ENCODE assay signal across 18 cellular contexts in the genomic region with DNA sequence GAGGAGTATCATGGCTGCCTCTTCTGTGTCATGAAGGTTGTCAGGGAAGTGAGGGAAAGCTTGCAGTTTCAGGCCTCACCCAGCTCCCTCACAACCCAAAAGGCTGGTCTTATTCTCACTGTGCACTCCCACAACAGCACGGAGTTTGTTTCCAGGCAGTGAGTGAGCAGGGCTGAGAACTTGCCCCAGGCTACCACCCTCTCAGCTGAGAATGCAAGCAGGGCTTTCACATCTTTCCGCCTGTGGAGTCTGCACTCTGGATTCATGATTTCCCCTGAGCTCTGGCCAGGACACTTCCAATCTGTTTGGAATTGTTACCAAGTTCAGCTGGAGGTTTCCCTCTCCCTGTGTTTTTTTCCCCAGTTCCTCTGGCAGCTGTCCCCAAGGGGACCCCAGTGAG.
A peak's percentile ranks its signal among the peaks of the same experiment; 100 is the strongest.
DNase-seq lines count a peak whose midpoint lies in the region; ATAC-seq and TF ChIP-seq lines count a peak whose summit lies in the region.
"Had no signal": no experiment of that assay in that cellular context is flagged by ENCODE, and none has a peak within 500 bp of the region (broad histone marks: within the 10 kb centered on the region; RNA-seq: fewer than 3 reads in every experiment).

No MANE protein-coding gene starts in this region.

- H3K36me3 Mint-ChIP-seq in WTC11: no peaks in the 10 kb centered on the region
- H3K36me3 Mint-ChIP-seq: CD14-positive monocyte had no signal

- DNase-seq in M059J (ENCODE audit: low read depth) (peak; percentile 21), WTC11 (ENCODE audit: low spot score) (no peak), left kidney (ENCODE audit: low read depth, low spot score) (peak; percentile 2), CD1c-positive myeloid dendritic cell (ENCODE audit: extremely low spot score) (no peak), superior temporal gyrus (ENCODE audit: extremely low spot score) (no peak), ACHN (no peak), NCI-H345 treated with DMSO at 0.1 percent for 48 hours (lab: John Stamatoyannopoulos, UW; ENCODE audit: unreplicated experiment) (no peak)
- DNase-seq: AML-193, DMS79 treated with DMSO at 0.1 percent for 48 hours, GDM1, KG1, NCI-H1417 treated with DMSO at 0.1 percent for 48 hours, NCI-H187 treated with DMSO at 0.1 percent for 48 hours, NCI-H345, NCI-H526 had no signal

- 0 out of 2 replicates have a peak, but pooled peaks have one; percentile 39 for ATAC-seq in WTC11
- ATAC-seq: HepG2, Panc1 had no signal

- no peak for TF ChIP-seq CTCF in WTC11 (IDR thresholded peaks at IDR 0.05)

- CTCF ChIA-PET in WTC11 (lab: Charles Lee): no interaction called here

- POLR2A ChIA-PET in WTC11 (lab: Charles Lee): no interaction called here

- H3K27ac Mint-ChIP-seq in WTC11: no peak overlapping the region

- H3K4me1 Mint-ChIP-seq in WTC11: no peaks in the 10 kb centered on the region
- H3K4me1 Mint-ChIP-seq: CD14-positive monocyte had no signal

- no peak overlapping the region for H3K4me3 Mint-ChIP-seq in WTC11
- H3K4me3 Mint-ChIP-seq: CD14-positive monocyte had no signal

- no peaks in the 10 kb centered on the region for H3K27me3 Mint-ChIP-seq in WTC11 (ENCODE audit: low read depth)

- in situ Hi-C loops in ACHN (cut with HindIII; ENCODE audit: low pct_ligation_motif_present, low pct_unique_long_range_greater_than_20kb, low sequenced_read_pairs): no loop called here

- peaks cover 4% of the 10 kb centered on the region for H3K9me3 Mint-ChIP-seq in WTC11

TF ChIP-seq in WTC11, 78 proteins besides CTCF, POLR2A, EP300 and RAD21:
- no peak for TF ChIP-seq RELA (CRISPR knock-in tag; IDR thresholded peaks at IDR 0.05; ENCODE audit: borderline replicate concordance)
TF ChIP-seq in WTC11: peak in this region for 0.

Comparison
In these comparisons a context has a peak if more than half of its experiments do, and no peak if none do; other contexts are left out.
1. DNase-seq: peak in M059J (single experiment) and left kidney (single experiment); none in WTC11 (single experiment), CD1c-positive myeloid dendritic cell (single experiment), superior temporal gyrus (single experiment), ACHN (single experiment) and NCI-H345 treated with DMSO at 0.1 percent for 48 hours (single experiment).